Comparison of ENCODE assay signal across 12 cellular contexts in genomic region chr9:88766778-88767503, GRCh38.
A peak's percentile ranks its signal among the peaks of the same experiment; 100 is the strongest.
DNase-seq lines count a peak whose midpoint lies in the region; ATAC-seq and TF ChIP-seq lines count a peak whose summit lies in the region.
"Had no signal": no experiment of that assay in that cellular context is flagged by ENCODE, and none has a peak within 500 bp of the region (broad histone marks: within the 10 kb centered on the region; RNA-seq: fewer than 3 reads in every experiment).

No MANE protein-coding gene starts in this region.

- H3K4me3 ChIP-seq in RWPE2 (ENCODE audit: severe bottlenecking): no peak overlapping the region
- H3K4me3 ChIP-seq in epithelial cell of esophagus (ENCODE audit: low read length): no peak overlapping the region
- H3K4me3 ChIP-seq: left lung had no signal

- no peaks in the 10 kb centered on the region for H3K9me3 ChIP-seq in RWPE2 (ENCODE audit: severe bottlenecking)
- H3K9me3 ChIP-seq: left lung had no signal

- H3K4me1 ChIP-seq in RWPE2 (ENCODE audit: insufficient read depth, poor library complexity, severe bottlenecking): peaks cover 33% of the 10 kb centered on the region
- H3K4me1 ChIP-seq: left lung had no signal

- H3K36me3 ChIP-seq in RWPE2 (ENCODE audit: low read depth): no peaks in the 10 kb centered on the region
- H3K36me3 ChIP-seq: left lung had no signal

- DNase-seq in ELR (ENCODE audit: low read depth) (peak; percentile 92), RWPE2 (ENCODE audit: low spot score) (no peak), epithelial cell of esophagus (ENCODE audit: low read depth) (peak; percentile 93), omental fat pad (ENCODE audit: low spot score) (no peak), NCI-H1105 (lab: John Stamatoyannopoulos, UW) (no peak), hippocampal formation (lab: John Stamatoyannopoulos, UW) (no peak), SIG-M5 treated with dmso at 0.1 percent for 504 hours (lab: John Stamatoyannopoulos, UW; ENCODE audit: unreplicated experiment) (no peak), NCI-H524 (lab: John Stamatoyannopoulos, UW) (no peak)
- DNase-seq: activated gamma-delta T cell, left lung, NCI-H1048 had no signal

- TF ChIP-seq CTCF in RWPE2 (IDR thresholded peaks at IDR 0.05; ENCODE audit: poor library complexity, severe bottlenecking): no peak
- no peak for TF ChIP-seq CTCF in epithelial cell of esophagus (IDR thresholded peaks at IDR 0.05; ENCODE audit: insufficient read depth, low read depth, low read length, missing control alignments)
- no peak for TF ChIP-seq CTCF in omental fat pad (IDR thresholded peaks at IDR 0.05)

- ATAC-seq in RWPE2 (ENCODE audit: low read depth) (peak; percentile 94), omental fat pad (ENCODE audit: low FRiP score) (peak; percentile 82)
- ATAC-seq: HepG2, left lung had no signal

- H3K27ac ChIP-seq in RWPE2 (ENCODE audit: poor library complexity, severe bottlenecking): peak overlapping the region; percentile 80
- H3K27ac ChIP-seq: left lung had no signal

- H3K27me3 ChIP-seq in RWPE2 (ENCODE audit: insufficient read depth, poor library complexity, severe bottlenecking): no peaks in the 10 kb centered on the region
- H3K27me3 ChIP-seq: left lung had no signal

Comparison
In these comparisons a context has a peak if more than half of its experiments do, and no peak if none do; other contexts are left out.
1. DNase-seq: peak in ELR (single experiment) and epithelial cell of esophagus (single experiment); none in RWPE2 (single experiment), omental fat pad (single experiment), NCI-H1105 (single experiment), hippocampal formation (0 of 2), SIG-M5 treated with dmso at 0.1 percent for 504 hours (single experiment) and NCI-H524 (0 of 2).